ENCODE assay signal across 21 cellular contexts in the genomic region with DNA sequence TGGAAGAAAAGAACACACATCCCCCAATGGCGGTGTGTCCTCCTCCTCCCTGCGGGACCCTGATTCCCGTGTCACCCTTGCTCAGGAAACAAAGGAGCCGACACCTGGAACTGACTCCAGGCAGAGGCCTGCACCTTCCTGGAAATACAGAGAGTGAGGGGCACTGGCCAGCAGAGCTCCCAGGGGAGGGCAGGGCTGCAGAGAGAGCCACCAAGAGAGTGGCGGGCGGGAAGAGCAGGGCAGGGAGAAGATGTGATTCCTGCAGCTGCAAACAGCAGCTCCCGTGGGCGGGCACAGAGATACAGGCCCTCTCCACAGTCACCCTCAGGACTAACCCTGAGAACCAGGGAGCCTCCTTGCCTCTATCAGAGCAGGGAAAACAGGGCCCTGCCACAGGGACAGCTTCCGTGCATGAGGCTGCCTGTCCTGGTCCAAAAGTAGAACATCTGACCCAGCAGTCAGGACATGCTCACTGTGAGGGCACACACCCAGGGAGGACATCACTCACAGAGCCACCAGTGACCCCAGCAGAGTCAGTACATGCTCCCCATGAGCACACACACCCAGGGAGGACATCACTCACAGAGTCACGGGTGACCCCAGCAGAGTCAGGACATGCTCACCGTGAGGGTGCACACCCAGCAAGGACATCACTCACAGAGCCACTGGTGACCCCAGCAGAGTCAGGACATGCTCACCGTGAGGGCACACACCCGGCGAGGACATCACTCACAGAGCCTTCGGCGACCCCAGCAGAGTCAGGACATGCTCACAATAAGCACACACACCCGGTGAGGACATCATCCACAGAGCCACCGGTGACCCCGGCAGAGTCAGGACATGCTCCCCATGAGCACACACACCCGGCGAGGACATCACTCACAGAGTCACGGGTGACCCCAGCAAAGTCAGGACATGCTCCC.
A peak's percentile ranks its signal among the peaks of the same experiment; 100 is the strongest.
DNase-seq lines count a peak whose midpoint lies in the region; ATAC-seq and TF ChIP-seq lines count a peak whose summit lies in the region.
"Had no signal": no experiment of that assay in that cellular context is flagged by ENCODE, and none has a peak within 500 bp of the region (broad histone marks: within the 10 kb centered on the region; RNA-seq: fewer than 3 reads in every experiment).

No MANE protein-coding gene starts in this region.

- TF ChIP-seq CTCF in RWPE2 (IDR thresholded peaks at IDR 0.05; ENCODE audit: poor library complexity, severe bottlenecking): no peak
- no peak for TF ChIP-seq CTCF in brain (conservative IDR thresholded peaks at IDR 0.05)
- no peak for TF ChIP-seq CTCF in sigmoid colon (IDR thresholded peaks at IDR 0.05)
- no peak for TF ChIP-seq CTCF in MM.1S (IDR thresholded peaks at IDR 0.05; ENCODE audit: low read length)

- H3K4me2 ChIP-seq in mesendoderm (ENCODE audit: low read length): no peak overlapping the region
- no peak overlapping the region for H3K4me2 ChIP-seq in MM.1S (ENCODE audit: low read depth, low read length)

- no peak overlapping the region for H3K23ac ChIP-seq in mesendoderm (ENCODE audit: low read length)

- H3K79me2 ChIP-seq in mesendoderm (ENCODE audit: control insufficient read depth, insufficient read depth, low read length) (no peaks in the 10 kb centered on the region), MM.1S (ENCODE audit: low read length) (no peaks in the 10 kb centered on the region)

- H3K36me3 ChIP-seq in RWPE2 (ENCODE audit: low read depth) (no peaks in the 10 kb centered on the region), mesendoderm (ENCODE audit: control insufficient read depth, insufficient read depth, low read length) (no peaks in the 10 kb centered on the region), sigmoid colon (no peaks in the 10 kb centered on the region), MM.1S (replicated peaks; ENCODE audit: insufficient read depth, low read length) (no peaks in the 10 kb centered on the region)
- H3K36me3 ChIP-seq: esophagus squamous epithelium, thoracic aorta had no signal

- no peaks in the 10 kb centered on the region for H3K9me3 ChIP-seq in RWPE2 (ENCODE audit: severe bottlenecking)
- H3K9me3 ChIP-seq in sigmoid colon: no peaks in the 10 kb centered on the region
- no peaks in the 10 kb centered on the region for H3K9me3 ChIP-seq in MM.1S (replicated peaks; ENCODE audit: insufficient read depth, low read length)
- H3K9me3 ChIP-seq: esophagus squamous epithelium, thoracic aorta had no signal

- H2AK5ac ChIP-seq in mesendoderm (ENCODE audit: low read length): no peak overlapping the region

- H3K9ac ChIP-seq in mesendoderm (ENCODE audit: low read length) (no peak overlapping the region), MM.1S (ENCODE audit: low read length) (no peak overlapping the region)

- H3K9me3 Mint-ChIP-seq in brain: peaks cover 0 to 6% (median 0%) of the 10 kb centered on the region in 5 experiments

- no peaks in the 10 kb centered on the region for H4K20me1 ChIP-seq in MM.1S (ENCODE audit: insufficient read depth, low read length)

- H3K4me1 ChIP-seq in RWPE2 (ENCODE audit: insufficient read depth, poor library complexity, severe bottlenecking): no peaks in the 10 kb centered on the region
- no peaks in the 10 kb centered on the region for H3K4me1 ChIP-seq in mesendoderm (ENCODE audit: control insufficient read depth, low read depth, low read length)
- peaks cover 0 to 13% (median 0%) of the 10 kb centered on the region in 4 donors for H3K4me1 ChIP-seq in sigmoid colon
- no peaks in the 10 kb centered on the region for H3K4me1 ChIP-seq in MM.1S (ENCODE audit: low read length)

- H3K4me1 Mint-ChIP-seq in brain: peaks cover 48% of the 10 kb centered on the region
- H3K4me1 Mint-ChIP-seq: B cell had no signal

- no peak for TF ChIP-seq POLR2A in sigmoid colon (IDR thresholded peaks at IDR 0.05)

- no peak overlapping the region for H3K4me3 Mint-ChIP-seq in brain
- H3K4me3 Mint-ChIP-seq: B cell, T-helper 17 cell had no signal

- TF ChIP-seq EP300 in sigmoid colon (IDR thresholded peaks at IDR 0.05): no peak

- H3F3A ChIP-seq in MM.1S (ENCODE audit: insufficient read depth, low read length): no peaks in the 10 kb centered on the region

- intact Hi-C loops in sigmoid colon (cut with DNase I): no loop called here

- no peaks in the 10 kb centered on the region for H3K79me1 ChIP-seq in mesendoderm (ENCODE audit: low read length)

- ATAC-seq in RWPE2 (ENCODE audit: low read depth): peak; percentile 27; the same call in 2 of the 3 replicates
- no peak for ATAC-seq in HG03432 (IDR thresholded peaks at IDR 0.05; ENCODE audit: unreplicated experiment)
- ATAC-seq in HG03520 (IDR thresholded peaks at IDR 0.05; ENCODE audit: unreplicated experiment): no peak
- ATAC-seq: GM12878, T-helper 17 cell had no signal

- H2BK5ac ChIP-seq in mesendoderm (ENCODE audit: low read length): no peak overlapping the region

- DNase-seq in RWPE2 (ENCODE audit: low spot score) (peak; percentile 38), mesendoderm (no peak), sigmoid colon (peak; percentile 41), MM.1S (no peak), NCI-H748 (lab: John Stamatoyannopoulos, UW; ENCODE audit: unreplicated experiment) (no peak)
- DNase-seq: activated naive CD4-positive, alpha-beta T cell; esophagus squamous epithelium; GDM1; glutamatergic neuron; NCI-H2029; NCI-H510A; nephron progenitor cell; SHP77; stimulated activated CD4-positive, alpha-beta T cell treated with anti-CD3 and anti-CD28 coated beads, Interleukin-2, amount 100 ng/mL, for 48 hours; T-helper 17 cell had no signal

- H3K27ac Mint-ChIP-seq in brain: peak overlapping the region in 3 of 5 experiments; percentile 35 to 97 (median 95)
- H3K27ac Mint-ChIP-seq: B cell, T-helper 17 cell had no signal

- H3K4me3 ChIP-seq in RWPE2 (ENCODE audit: severe bottlenecking) (no peak overlapping the region), mesendoderm (ENCODE audit: low read length) (no peak overlapping the region), sigmoid colon (no peak overlapping the region), MM.1S (ENCODE audit: low read length) (no peak overlapping the region)
- H3K4me3 ChIP-seq: esophagus squamous epithelium, GM12878 had no signal

- H4K5ac ChIP-seq in mesendoderm (ENCODE audit: low read length): no peak overlapping the region

- peak overlapping the region; percentile 0 for H3K56ac ChIP-seq in mesendoderm (ENCODE audit: low read length)

- no peaks in the 10 kb centered on the region for H3K27me3 ChIP-seq in RWPE2 (ENCODE audit: insufficient read depth, poor library complexity, severe bottlenecking)
- H3K27me3 ChIP-seq in mesendoderm (ENCODE audit: insufficient read depth, low read length, poor library complexity): no peaks in the 10 kb centered on the region
- no peaks in the 10 kb centered on the region for H3K27me3 ChIP-seq in sigmoid colon
- no peaks in the 10 kb centered on the region; the same call in 1 of the 2 replicates for H3K27me3 ChIP-seq in MM.1S (replicated peaks; ENCODE audit: insufficient read depth, low read length)

- no peak overlapping the region for H3K18ac ChIP-seq in mesendoderm (ENCODE audit: low read length)

- no peaks in the 10 kb centered on the region for H3K9me2 ChIP-seq in MM.1S (replicated peaks; ENCODE audit: insufficient read depth, low read length)

- peaks cover 3% of the 10 kb centered on the region for H3K27me3 Mint-ChIP-seq in brain

- no peak overlapping the region for H2AFZ ChIP-seq in MM.1S (ENCODE audit: low read length)

- H2BK15ac ChIP-seq in mesendoderm (replicated peaks; ENCODE audit: low read depth): no peak overlapping the region

- no peak overlapping the region for H4K8ac ChIP-seq in mesendoderm (ENCODE audit: low read depth, low read length)

- H3K27ac ChIP-seq in RWPE2 (ENCODE audit: poor library complexity, severe bottlenecking): no peak overlapping the region
- no peak overlapping the region for H3K27ac ChIP-seq in mesendoderm (ENCODE audit: low read depth, low read length)
- no peak overlapping the region for H3K27ac ChIP-seq in sigmoid colon
- no peak overlapping the region for H3K27ac ChIP-seq in MM.1S (ENCODE audit: low read length)
- H3K27ac ChIP-seq: esophagus squamous epithelium had no signal

- H2BK120ac ChIP-seq in mesendoderm (ENCODE audit: low read depth, low read length): no peak overlapping the region

- WGBS in mesendoderm (ENCODE audit: extremely low coverage, insufficient coverage, low lambda C conversion rate): no CpG with 5 or more reads among the region's 22 CpGs
- 72 to 84% methylated on average over 22 of the region's 22 CpGs for WGBS in sigmoid colon, 2 donors

- no peak overlapping the region for H3K4ac ChIP-seq in mesendoderm (ENCODE audit: low read depth, low read length)

- H3K36me3 Mint-ChIP-seq in brain: no peaks in the 10 kb centered on the region

Comparison
In these comparisons a context has a peak if more than half of its experiments do, and no peak if none do; other contexts are left out.
1. DNase-seq: peak in RWPE2 (single experiment) and sigmoid colon (single experiment); none in mesendoderm (single experiment), MM.1S (single experiment) and NCI-H748 (single experiment).